2 cellular contexts compared by ENCODE assay signal in the genomic region with DNA sequence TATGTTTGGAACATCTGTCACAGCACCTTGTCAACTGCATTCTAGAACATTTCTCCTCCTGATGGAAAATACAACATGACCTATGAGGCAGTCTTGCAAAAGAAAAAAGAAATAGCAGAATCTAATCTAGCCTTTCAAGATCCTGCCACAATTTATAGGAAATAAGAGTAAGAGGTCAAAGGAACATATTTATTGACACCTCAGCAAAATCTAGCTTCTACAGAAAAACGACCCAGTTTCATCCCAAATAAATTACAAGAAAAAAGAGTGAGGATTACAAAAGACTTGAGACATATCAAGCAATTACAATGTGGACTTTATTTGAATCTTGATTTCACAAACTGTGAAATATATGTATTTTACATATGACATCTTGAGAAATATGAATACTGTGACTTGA.
A peak's percentile ranks its signal among the peaks of the same experiment; 100 is the strongest.
TF ChIP-seq lines count a peak whose summit lies in the region.

No MANE protein-coding gene starts in this region.

TF ChIP-seq in HepG2, 621 proteins besides CTCF, POLR2A, EP300 and RAD21:
- TF ChIP-seq SRSF4 (IDR thresholded peaks at IDR 0.05; ENCODE audit: low read depth, low read length, poor library complexity, severe bottlenecking) (no peak), PAF1 (CRISPR knock-in tag; IDR thresholded peaks at IDR 0.05) (no peak), MAFK (conservative IDR thresholded peaks at IDR 0.05 in 1 of 2, IDR thresholded peaks at IDR 0.05 in 1 of 2; ENCODE audit: low read length in 2 of 2) (peak; percentile 85 to 92), ARID2 (CRISPR knock-in tag; IDR thresholded peaks at IDR 0.05; ENCODE audit: borderline replicate concordance) (no peak), MAFF (IDR thresholded peaks at IDR 0.05; ENCODE audit: low read depth, low read length) (peak; percentile 88)

TF ChIP-seq in IMR-90, 13 proteins besides CTCF, POLR2A, EP300 and RAD21:
- TF ChIP-seq SMC3 (IDR thresholded peaks at IDR 0.05; ENCODE audit: low read depth, low read length) = no peak
- TF ChIP-seq MAFK (IDR thresholded peaks at IDR 0.05; ENCODE audit: low read depth, low read length) = peak; percentile 82
TF ChIP-seq in IMR-90: peak in this region for 1.
